Comparison of ENCODE assay signal across 14 cellular contexts in the genomic region with DNA sequence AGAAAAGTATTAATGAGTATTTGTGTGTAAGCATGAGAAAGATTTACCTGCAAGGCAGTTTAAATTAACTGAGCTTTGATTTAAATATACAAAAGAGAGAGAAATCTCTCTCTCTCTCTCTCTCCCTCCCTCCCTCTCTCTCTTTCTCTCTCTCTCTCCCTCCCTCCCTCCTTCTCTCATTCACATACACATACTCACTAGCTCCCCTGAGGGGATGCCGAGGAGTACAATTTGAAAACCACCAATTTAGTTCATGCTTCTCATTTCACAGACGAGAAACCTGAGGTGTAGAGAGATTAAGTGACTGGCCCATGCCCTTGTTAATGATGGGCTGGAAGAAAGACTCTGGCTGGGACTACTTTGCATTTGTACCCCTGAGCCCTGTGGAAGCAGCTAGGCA. TPM values are rescaled to one million over a fixed set of nuclear protein-coding genes. Genes with fewer than 3 reads are reported as not detected.
"Had no signal": no experiment of that assay in that cellular context is flagged by ENCODE, and none has a peak within 500 bp of the region (broad histone marks: within the 10 kb centered on the region; RNA-seq: fewer than 3 reads in every experiment).

No MANE protein-coding gene starts in this region.

- H3K27ac ChIP-seq: epithelial cell of prostate, pancreas, thyroid gland, uterus had no signal

- DNase-seq: activated CD4-positive, alpha-beta memory T cell treated with anti-CD3 and anti-CD28 coated beads, Interleukin-2, amount 10 ng/mL, durations not matched to agents 7 days and 5 days; activated CD4-positive, alpha-beta T cell treated with anti-CD3 and anti-CD28 coated beads for 4 hours; activated effector memory CD4-positive, alpha-beta T cell treated with Interleukin-2 at 50 U/mL for 16 hours; activated naive CD4-positive, alpha-beta T cell treated with anti-CD3 and anti-CD28 coated beads, Interleukin-2, amount 50 U/mL, for 16 hours; activated T-cell treated with anti-CD3 and anti-CD28 coated beads, Interleukin-2, amount 50 U/mL, for 4 hours; dermis blood vessel endothelial cell; effector memory CD8-positive, alpha-beta T cell; left colon; pancreas; retina; thyroid gland; uterus had no signal

- H3K27me3 ChIP-seq: pancreas, thyroid gland, uterus had no signal

- H3K36me3 ChIP-seq: pancreas, thyroid gland, uterus had no signal

- ATAC-seq: activated T-cell treated with anti-CD3 and anti-CD28 coated beads, Interleukin-2, amount 50 U/mL, for 4 hours; effector memory CD8-positive, alpha-beta T cell; left colon; pancreas; stimulated activated memory B cell treated with anti-CD40 and anti-IgM and Interleukin-4, amounts not matched to agents 10 μg/mL and 1 μg/mL and 100 μg/mL, for 72 hours had no signal

- H3K4me1 ChIP-seq: thyroid gland, uterus had no signal

- H3K4me3 ChIP-seq: pancreas, thyroid gland, uterus had no signal

- H3K9me3 ChIP-seq: pancreas, thyroid gland, uterus had no signal

RNA-seq across cellular contexts. Expression of a gene that starts 59.4 kb away (rescaled TPM):
- total RNA-seq: activated CD4-positive, alpha-beta memory T cell treated with anti-CD3 and anti-CD28 coated beads, Interleukin-2, amount 10 ng/mL, durations not matched to agents 7 days and 5 days had no signal
